Comparison of ENCODE assay signal across 27 cellular contexts in the genomic region with DNA sequence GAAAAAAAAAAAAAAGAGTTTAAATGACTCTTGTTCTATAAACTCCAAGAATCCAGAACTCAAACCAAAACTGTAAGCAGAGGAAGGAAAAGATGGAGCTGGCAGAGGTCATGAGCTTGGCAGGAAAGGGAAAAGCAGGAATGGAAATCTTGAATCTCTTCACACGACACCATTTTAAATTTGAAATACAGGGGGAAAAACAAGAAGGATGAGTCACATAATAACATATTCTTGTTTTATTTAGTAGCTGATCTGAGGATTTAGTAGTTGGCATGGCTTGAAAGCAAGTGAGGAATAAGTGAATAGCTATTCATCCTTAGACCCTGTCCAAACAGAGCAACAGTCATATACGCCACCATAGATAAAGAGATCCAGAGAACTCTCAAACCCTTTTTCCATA. TPM values are rescaled to one million over a fixed set of nuclear protein-coding genes. Genes with fewer than 3 reads are reported as not detected.
A peak's percentile ranks its signal among the peaks of the same experiment; 100 is the strongest.
DNase-seq lines count a peak whose midpoint lies in the region; ATAC-seq and TF ChIP-seq lines count a peak whose summit lies in the region.
"Had no signal": no experiment of that assay in that cellular context is flagged by ENCODE, and none has a peak within 500 bp of the region (broad histone marks: within the 10 kb centered on the region; RNA-seq: fewer than 3 reads in every experiment).

No MANE protein-coding gene starts in this region.

- H3K27ac Mint-ChIP-seq in natural killer cell (no peak overlapping the region), T-cell (no peak overlapping the region)
- H3K27ac Mint-ChIP-seq: activated naive CD8-positive, alpha-beta T cell; activated T-helper 17 cell treated with anti-CD3 and anti-CD28 coated beads, Interleukin-2, amount 50 U/mL, for 72 hours; CD4-positive, CD25-positive, alpha-beta regulatory T cell; GM23338; neural progenitor cell had no signal

- H3K4me3 Mint-ChIP-seq in natural killer cell (no peak overlapping the region), T-cell (no peak overlapping the region)
- H3K4me3 Mint-ChIP-seq: activated naive CD8-positive, alpha-beta T cell; activated T-helper 17 cell treated with anti-CD3 and anti-CD28 coated beads, Interleukin-2, amount 50 U/mL, for 72 hours; CD4-positive, CD25-positive, alpha-beta regulatory T cell; GM23338; neural progenitor cell had no signal

- TF ChIP-seq POLR2A in sigmoid colon (IDR thresholded peaks at IDR 0.05), result no peak

- intact Hi-C loops in ascending aorta (cut with DNase I) (no loop called here), sigmoid colon (cut with DNase I) (no loop called here), natural killer cell (cut with micrococcal nuclease) (no loop called here), posterior cingulate gyrus (cut with DNase I) (no loop called here)

- TF ChIP-seq CTCF in AG10803 (conservative IDR thresholded peaks at IDR 0.05; ENCODE audit: low read length), result no peak
- TF ChIP-seq CTCF in ascending aorta (IDR thresholded peaks at IDR 0.05), result no peak
- no peak for TF ChIP-seq CTCF in fibroblast of mammary gland (conservative IDR thresholded peaks at IDR 0.05; ENCODE audit: control insufficient read depth, insufficient read depth, low read depth, low read length)
- no peak for TF ChIP-seq CTCF in sigmoid colon (IDR thresholded peaks at IDR 0.05)
- TF ChIP-seq CTCF in natural killer cell (IDR thresholded peaks at IDR 0.05), result no peak
- no peak for TF ChIP-seq CTCF in GM13976 (IDR thresholded peaks at IDR 0.05; ENCODE audit: borderline replicate concordance, control extremely low read depth, extremely low read depth, insufficient read depth, missing control alignments)

- CTCF ChIA-PET in T-cell (lab: Charles Lee), result interaction anchor here (0.6 to 0.9 kb wide), 3 partner anchors 8 to 565 kb away, joined by 3 to 6 read pairs (median 3); no protein-coding TSS in a partner anchor

- DNase-seq in AG10803 (ENCODE audit: low read depth), result peak; percentile 52
- no peak for DNase-seq in ascending aorta (ENCODE audit: low spot score in 2 of 2)
- peak; percentile 69 for DNase-seq in fibroblast of mammary gland (ENCODE audit: low read depth)
- DNase-seq in sigmoid colon, result no peak
- DNase-seq in natural killer cell, result no peak
- no peak for DNase-seq in GM13976 (ENCODE audit: low spot score)
- DNase-seq in T-cell, result no peak
- DNase-seq in posterior cingulate gyrus, result no peak
- DNase-seq: activated CD4-positive, alpha-beta T cell treated with anti-CD3 and anti-CD28 coated beads for 1 hour; CD4-positive, CD25-positive, alpha-beta regulatory T cell; DMS 273 treated with DMSO at 0.1 percent for 48 hours; GDM1; glutamatergic neuron; KBM-7; left ventricle myocardium inferior; mucosa of descending colon; MV-4-11; NCI-H1694; NCI-H2171 treated with DMSO at 0.1 percent for 48 hours; psoas muscle; spleen; stomach had no signal

- in situ Hi-C loops in GM13976 (cut with MboI; ENCODE audit: low sequenced_read_pairs, unreplicated experiment), result no loop called here

- no peaks in the 10 kb centered on the region for H3K9me3 ChIP-seq in ascending aorta
- no peaks in the 10 kb centered on the region for H3K9me3 ChIP-seq in sigmoid colon
- H3K9me3 ChIP-seq: left ventricle myocardium inferior, mucosa of descending colon, psoas muscle, spleen, stomach had no signal

- H3K27me3 Mint-ChIP-seq in natural killer cell (ENCODE audit: low read depth in 2 of 2), result peaks cover 0 to 4% of the 10 kb centered on the region in 2 donors
- H3K27me3 Mint-ChIP-seq in T-cell, result peaks cover 10 to 24% of the 10 kb centered on the region in 2 donors

- H3K4me1 ChIP-seq in ascending aorta, result peaks cover 0 to 47% of the 10 kb centered on the region in 2 donors
- peaks cover 0 to 55% (median 35%) of the 10 kb centered on the region in 4 donors for H3K4me1 ChIP-seq in sigmoid colon
- H3K4me1 ChIP-seq: neural progenitor cell, psoas muscle, spleen had no signal

- no peaks in the 10 kb centered on the region for H3K36me3 ChIP-seq in ascending aorta
- no peaks in the 10 kb centered on the region for H3K36me3 ChIP-seq in sigmoid colon
- H3K36me3 ChIP-seq: left ventricle myocardium inferior, neural progenitor cell, spleen, stomach had no signal

- H3K9me3 Mint-ChIP-seq in natural killer cell, result no peaks in the 10 kb centered on the region
- no peaks in the 10 kb centered on the region for H3K9me3 Mint-ChIP-seq in T-cell
- H3K9me3 Mint-ChIP-seq: activated T-helper 17 cell treated with anti-CD3 and anti-CD28 coated beads, Interleukin-2, amount 50 U/mL, for 72 hours; GM23338 had no signal

- POLR2A ChIA-PET in T-cell (lab: Charles Lee), result interaction anchor here in 1 of 2 donors (0.7 kb wide), 1 partner anchor 49 kb away, joined by 5 read pairs; no protein-coding TSS in a partner anchor

- no peaks in the 10 kb centered on the region for H3K27me3 ChIP-seq in ascending aorta
- H3K27me3 ChIP-seq in sigmoid colon, result no peaks in the 10 kb centered on the region
- H3K27me3 ChIP-seq: neural progenitor cell, spleen, stomach had no signal

- 79 to 91% methylated on average over 2 of the region's 2 CpGs for WGBS in sigmoid colon, 2 donors

- H3K27ac ChIP-seq in ascending aorta (peak overlapping the region; percentile 46 to 58), sigmoid colon (peak overlapping the region in 3 of 4 donors; percentile 7 to 60 (median 39))
- H3K27ac ChIP-seq: left ventricle myocardium inferior, neural progenitor cell, psoas muscle, spleen, stomach had no signal

- no peak for ATAC-seq in natural killer cell
- no peak for ATAC-seq in T-cell (replicated peaks in 1 of 4)
- ATAC-seq: activated T-helper 17 cell treated with anti-CD3 and anti-CD28 coated beads, Interleukin-2, amount 50 U/mL, for 72 hours; GM23338; mucosa of descending colon; psoas muscle; Right ventricle myocardium inferior had no signal

- TF ChIP-seq EP300 in sigmoid colon (IDR thresholded peaks at IDR 0.05), result no peak

- H3K36me3 Mint-ChIP-seq in natural killer cell (no peaks in the 10 kb centered on the region), T-cell (no peaks in the 10 kb centered on the region)
- H3K36me3 Mint-ChIP-seq: activated naive CD8-positive, alpha-beta T cell; CD4-positive, CD25-positive, alpha-beta regulatory T cell had no signal

- H3K4me3 ChIP-seq in AG10803 (ENCODE audit: low read length) (no peak overlapping the region), ascending aorta (no peak overlapping the region), fibroblast of mammary gland (ENCODE audit: control insufficient read depth, low read depth, low read length) (no peak overlapping the region), sigmoid colon (no peak overlapping the region)
- H3K4me3 ChIP-seq: GM23338, left ventricle myocardium inferior, mucosa of descending colon, neural progenitor cell, psoas muscle, spleen, stomach had no signal

- no peaks in the 10 kb centered on the region for H3K4me1 Mint-ChIP-seq in natural killer cell
- H3K4me1 Mint-ChIP-seq in T-cell, result no peaks in the 10 kb centered on the region
- H3K4me1 Mint-ChIP-seq: activated T-helper 17 cell treated with anti-CD3 and anti-CD28 coated beads, Interleukin-2, amount 50 U/mL, for 72 hours; CD4-positive, CD25-positive, alpha-beta regulatory T cell had no signal

RNA-seq across cellular contexts. Expression of a gene that starts 35.0 kb away (rescaled TPM):
- total RNA-seq in ascending aorta (94.6 TPM), sigmoid colon (100 to 1,000 TPM; 108 to 132 (median 119) TPM), natural killer cell (1 to 10 TPM; 1.5 to 2.6 (median 1.5) TPM), T-cell (1 to 10 TPM in 4 of 5 donors, under 1 TPM in 1; 0.91 to 3.8 (median 2.1) TPM)
- polyA plus RNA-seq in sigmoid colon, result 10 to 100 TPM; 47.7 to 97.8 (median 65.5) TPM

Comparison
In these comparisons a context has a peak if more than half of its experiments do, and no peak if none do; other contexts are left out.
1. DNase-seq: peak in AG10803 (single experiment) and fibroblast of mammary gland (single experiment); none in ascending aorta (0 of 2), sigmoid colon (single experiment), natural killer cell (single experiment), GM13976 (single experiment), T-cell (0 of 34) and posterior cingulate gyrus (0 of 10).
2. RNA of a gene that starts 35.0 kb away (total RNA-seq): 108 to 132 TPM in sigmoid colon and 94.6 TPM in ascending aorta (single experiment); 0.91 to 3.8 TPM in T-cell and 1.5 to 2.6 TPM in natural killer cell; every median in the first group is over 10 times any median in the second.